Comparison of ENCODE assay signal across 10 cellular contexts in the genomic region with DNA sequence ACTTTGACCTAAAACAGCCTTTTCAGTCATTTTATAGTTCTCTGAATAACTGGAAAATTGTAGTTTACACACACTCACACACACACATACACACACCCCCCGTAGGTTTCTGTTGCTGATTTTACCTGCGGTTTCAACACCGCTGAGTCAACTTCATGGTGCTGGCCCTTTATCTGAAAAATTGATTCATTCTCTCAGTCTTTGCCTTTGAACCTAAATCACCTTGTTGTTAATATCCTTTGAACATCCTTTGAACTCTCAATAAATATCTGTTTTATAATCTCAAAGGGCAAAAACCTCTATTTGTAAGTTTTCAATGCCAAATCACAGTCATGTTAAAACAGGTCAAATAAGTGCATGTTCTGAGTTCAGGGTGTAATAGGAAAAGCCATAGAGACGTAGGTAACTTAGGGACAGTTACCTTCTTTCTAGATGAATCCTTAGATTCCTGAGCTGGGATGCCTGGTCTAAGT.
DNase-seq lines count a peak whose midpoint lies in the region; ATAC-seq and TF ChIP-seq lines count a peak whose summit lies in the region.
"Had no signal": no experiment of that assay in that cellular context is flagged by ENCODE, and none has a peak within 500 bp of the region (broad histone marks: within the 10 kb centered on the region; RNA-seq: fewer than 3 reads in every experiment).

No MANE protein-coding gene starts in this region.

- peaks cover 61% of the 10 kb centered on the region for H3K4me1 Mint-ChIP-seq in activated CD4-positive, alpha-beta T cell treated with anti-CD3 and anti-CD28 coated beads for 36 hours

- no peak for DNase-seq in HCT116 (ENCODE audit: low read depth, low spot score)
- DNase-seq in activated CD4-positive, alpha-beta T cell treated with anti-CD3 and anti-CD28 coated beads for 36 hours: peak; percentile 86
- DNase-seq in stimulated activated CD4-positive, alpha-beta T cell treated with anti-CD3 and anti-CD28 coated beads, Interleukin-4, amount 100 ng/mL, for 1 hour: peak; percentile 52
- DNase-seq in Right ventricle myocardium superior: no peak
- DNase-seq in MV-4-11 (lab: John Stamatoyannopoulos, UW): no peak
- no peak for DNase-seq in stomach
- DNase-seq: sigmoid colon had no signal

- H3K4me2 ChIP-seq in HCT116 (ENCODE audit: low read length): no peak overlapping the region

- no peaks in the 10 kb centered on the region for H3K79me2 ChIP-seq in HCT116 (ENCODE audit: insufficient read depth, low read length)

- H3K27ac ChIP-seq in HCT116 (ENCODE audit: low read depth, low read length) (no peak overlapping the region), angular gyrus (ENCODE audit: low read depth, low read length) (peak overlapping the region; percentile 44), stomach (no peak overlapping the region)
- H3K27ac ChIP-seq: sigmoid colon had no signal

- no peak for TF ChIP-seq EP300 in stomach (IDR thresholded peaks at IDR 0.05)

- H3K9ac ChIP-seq in HCT116 (ENCODE audit: low read length): no peak overlapping the region

- no peaks in the 10 kb centered on the region for H3K36me3 ChIP-seq in HCT116 (ENCODE audit: control insufficient read depth in 1 of 2, insufficient read depth in 2 of 2, low read length in 2 of 2)
- no peaks in the 10 kb centered on the region for H3K36me3 ChIP-seq in stomach
- H3K36me3 ChIP-seq: sigmoid colon had no signal

- H3K9me2 ChIP-seq in HCT116 (ENCODE audit: insufficient read depth): no peaks in the 10 kb centered on the region

- peaks cover 1% of the 10 kb centered on the region for H3K27me3 Mint-ChIP-seq in activated CD4-positive, alpha-beta T cell treated with anti-CD3 and anti-CD28 coated beads for 36 hours

- TF ChIP-seq POLR2A in HCT116 (IDR thresholded peaks at IDR 0.05; ENCODE audit: borderline replicate concordance, extremely low read depth, insufficient read depth, insufficient read length) (no peak), stomach (IDR thresholded peaks at IDR 0.05) (no peak)

- H3K4me3 ChIP-seq in HCT116 (replicated peaks in 1 of 2; ENCODE audit: low read depth in 1 of 2, low read length in 2 of 2) (no peak overlapping the region), stomach (no peak overlapping the region)
- H3K4me3 ChIP-seq: sigmoid colon had no signal

- peak overlapping the region; percentile 37 for H3K4me3 Mint-ChIP-seq in activated CD4-positive, alpha-beta T cell treated with anti-CD3 and anti-CD28 coated beads for 36 hours
- H3K4me3 Mint-ChIP-seq: brain had no signal

- H2AFZ ChIP-seq in HCT116 (ENCODE audit: low read depth, low read length, poor library complexity, severe bottlenecking): peak overlapping the region; percentile 93

- POLR2A ChIA-PET in HCT116 (lab: Charles Lee): interaction anchor here (1.7 kb wide), 1 partner anchor 219 kb away, joined by 6 read pairs; no protein-coding TSS in a partner anchor
- POLR2A ChIA-PET in activated CD4-positive, alpha-beta T cell treated with anti-CD3 and anti-CD28 coated beads for 36 hours (lab: Charles Lee): interaction anchor here (1.3 to 2.1 kb wide), 2 partner anchors 11 to 187 kb away, joined by 5 to 20 read pairs; a partner anchor contains a TSS

- no peak for TF ChIP-seq CTCF in HCT116 (IDR thresholded peaks at IDR 0.05 in 2 of 3, conservative IDR thresholded peaks at IDR 0.05 in 1 of 3; ENCODE audit: borderline replicate concordance in 1 of 3, insufficient read depth in 1 of 3, low read depth in 2 of 3, low read length in 2 of 3)
- no peak for TF ChIP-seq CTCF in stomach (IDR thresholded peaks at IDR 0.05)

- no peaks in the 10 kb centered on the region for H3K9me3 ChIP-seq in HCT116 (ENCODE audit: control insufficient read depth in 1 of 2, insufficient read depth in 1 of 2, low read depth in 1 of 2, low read length in 2 of 2)
- H3K9me3 ChIP-seq in stomach: no peaks in the 10 kb centered on the region
- H3K9me3 ChIP-seq: sigmoid colon had no signal

- no TSS peak for BruUV-seq in HCT116 (replicated peaks; lab: Mats Ljungman, UMichigan)

- no peaks in the 10 kb centered on the region for H3K27me3 ChIP-seq in HCT116 (ENCODE audit: insufficient read depth, low read length)
- H3K27me3 ChIP-seq in stomach: no peaks in the 10 kb centered on the region
- H3K27me3 ChIP-seq: sigmoid colon had no signal

- no peaks in the 10 kb centered on the region for H3K36me3 Mint-ChIP-seq in activated CD4-positive, alpha-beta T cell treated with anti-CD3 and anti-CD28 coated beads for 36 hours (ENCODE audit: low read depth)
- H3K36me3 Mint-ChIP-seq: brain had no signal

- CTCF ChIA-PET in HCT116 (lab: Charles Lee): interaction anchor here (0.8 to 3.5 kb wide), 13 partner anchors 11 to 729 kb away, joined by 3 to 86 read pairs (median 4); a partner anchor contains a TSS
- CTCF ChIA-PET in activated CD4-positive, alpha-beta T cell treated with anti-CD3 and anti-CD28 coated beads for 36 hours (lab: Charles Lee): interaction anchor here (1.0 to 3.0 kb wide), 9 partner anchors 10 to 219 kb away, joined by 3 to 24 read pairs (median 4); no protein-coding TSS in a partner anchor

- ATAC-seq in HCT116: peak; percentile 30
- ATAC-seq in activated CD4-positive, alpha-beta T cell treated with anti-CD3 and anti-CD28 coated beads for 36 hours: peak; percentile 64
- ATAC-seq in HG03159 (IDR thresholded peaks at IDR 0.05; ENCODE audit: unreplicated experiment): no peak
- no peak for ATAC-seq in Right ventricle myocardium superior (ENCODE audit: poor library complexity)

- TF ChIP-seq RAD21 in HCT116 (IDR thresholded peaks at IDR 0.05; ENCODE audit: low read depth): no peak

- peak overlapping the region; percentile 87 for H3K27ac Mint-ChIP-seq in activated CD4-positive, alpha-beta T cell treated with anti-CD3 and anti-CD28 coated beads for 36 hours
- H3K27ac Mint-ChIP-seq: brain had no signal

- intact Hi-C loops in HCT116 (cut with micrococcal nuclease): loop anchor here (1.0 to 10.0 kb wide), 6 partner anchors 84 to 998 kb away; a partner anchor contains a TSS
- intact Hi-C loops in activated CD4-positive, alpha-beta T cell treated with anti-CD3 and anti-CD28 coated beads for 36 hours (cut with DNase I, micrococcal nuclease): loop anchor here (1.0 to 5.0 kb wide), 13 partner anchors 11 to 724 kb away; a partner anchor contains a TSS
- intact Hi-C loops in Right ventricle myocardium superior (cut with DNase I): loop anchor here (5.0 to 10.0 kb wide), 2 partner anchors 125 to 728 kb away; no protein-coding TSS in a partner anchor
- intact Hi-C loops in stomach (cut with DNase I; ENCODE audit: low total_unique reads): loop anchor here (10.0 kb wide), 1 partner anchor 118 kb away; a partner anchor contains a TSS

- 58 to 79% (median 74%) methylated on average over 4 of the region's 4 CpGs for whole genome bisulfite sequencing in stomach, 5 donors

- RAD21 ChIA-PET in HCT116 (lab: Charles Lee; ENCODE audit: low non-redundant PET in 1 of 2, low total read pairs in 2 of 2, uncharacterized antibody in 2 of 2, unreplicated experiment in 2 of 2): interaction anchor here (0.8 to 1.7 kb wide), 2 partner anchors 219 kb away, joined by 3 to 4 read pairs; no protein-coding TSS in a partner anchor

- no peaks in the 10 kb centered on the region for H3K9me3 Mint-ChIP-seq in activated CD4-positive, alpha-beta T cell treated with anti-CD3 and anti-CD28 coated beads for 36 hours (ENCODE audit: low read depth)
- H3K9me3 Mint-ChIP-seq: brain had no signal

- H3K4me1 ChIP-seq in HCT116 (ENCODE audit: control insufficient read depth in 1 of 2, insufficient read depth in 2 of 2, low read length in 2 of 2) (no peaks in the 10 kb centered on the region), stomach (no peaks in the 10 kb centered on the region)
- H3K4me1 ChIP-seq: sigmoid colon had no signal

- H4K20me1 ChIP-seq in HCT116 (ENCODE audit: insufficient read depth): no peaks in the 10 kb centered on the region

TF ChIP-seq in HCT116, 20 proteins besides CTCF, POLR2A, EP300 and RAD21:
- TF ChIP-seq POLR2AphosphoS5 (IDR thresholded peaks at IDR 0.05; ENCODE audit: low read depth, low read length) (no peak), ZNF274 (IDR thresholded peaks at IDR 0.05; ENCODE audit: low read depth, low read length) (no peak), ZFX (IDR thresholded peaks at IDR 0.05) (no peak), ELF1 (IDR thresholded peaks at IDR 0.05; ENCODE audit: borderline replicate concordance, low read depth) (no peak), FOSL1 (IDR thresholded peaks at IDR 0.05; ENCODE audit: low read depth) (no peak), CEBPB (IDR thresholded peaks at IDR 0.05; ENCODE audit: low read depth) (no peak), CBX3 (IDR thresholded peaks at IDR 0.05; ENCODE audit: low read depth) (no peak)
- TF ChIP-seq, protein P1, sequence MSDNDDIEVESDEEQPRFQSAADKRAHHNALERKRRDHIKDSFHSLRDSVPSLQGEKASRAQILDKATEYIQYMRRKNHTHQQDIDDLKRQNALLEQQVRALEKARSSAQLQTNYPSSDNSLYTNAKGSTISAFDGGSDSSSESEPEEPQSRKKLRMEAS (IDR thresholded peaks at IDR 0.05): no peak

Comparison
In these comparisons a context has a peak if more than half of its experiments do, and no peak if none do; other contexts are left out.
1. ATAC-seq: peak in HCT116 (single experiment) and activated CD4-positive, alpha-beta T cell treated with anti-CD3 and anti-CD28 coated beads for 36 hours (single experiment); none in HG03159 (single experiment) and Right ventricle myocardium superior (single experiment).
2. DNase-seq: peak in activated CD4-positive, alpha-beta T cell treated with anti-CD3 and anti-CD28 coated beads for 36 hours (single experiment) and stimulated activated CD4-positive, alpha-beta T cell treated with anti-CD3 and anti-CD28 coated beads, Interleukin-4, amount 100 ng/mL, for 1 hour (single experiment); none in HCT116 (single experiment), Right ventricle myocardium superior (single experiment), MV-4-11 (single experiment) and stomach (single experiment).